1 cellular context compared by ENCODE assay signal in genomic region chr4:113390850-113391249, GRCh38.
TF ChIP-seq lines count a peak whose summit lies in the region.

No MANE protein-coding gene starts in this region.

TF ChIP-seq in HepG2, 621 proteins besides CTCF, POLR2A, EP300 and RAD21 (continued from another document):
- TF ChIP-seq IRX3 (CRISPR knock-in tag; IDR thresholded peaks at IDR 0.05; ENCODE audit: borderline replicate concordance, low read depth) = no peak
TF ChIP-seq in HepG2: peak in this region for 2.
